Comparison of ENCODE assay signal across 8 cellular contexts in the genomic region with DNA sequence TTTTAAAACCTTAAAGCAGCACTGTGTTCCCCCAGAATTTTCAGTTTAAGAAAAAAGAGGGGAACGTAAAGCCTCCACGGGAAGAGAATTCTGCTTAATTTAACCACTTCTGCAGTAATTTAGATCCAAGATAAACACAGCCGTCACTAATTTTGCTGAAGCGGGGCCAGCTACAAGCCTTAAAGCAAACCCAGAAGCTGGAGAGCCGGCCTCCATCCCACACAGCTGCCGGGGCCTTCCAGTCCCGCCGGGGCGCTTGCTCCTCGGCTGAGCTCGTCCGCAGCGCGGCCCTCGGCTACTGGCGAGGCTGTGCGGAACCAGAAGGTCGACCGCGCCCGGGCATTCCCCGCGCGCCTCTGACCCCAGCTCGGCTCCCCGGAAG.
DNase-seq lines count a peak whose midpoint lies in the region; ATAC-seq and TF ChIP-seq lines count a peak whose summit lies in the region.

No MANE protein-coding gene starts in this region.

- ATAC-seq in GM19351 (IDR thresholded peaks at IDR 0.05; ENCODE audit: unreplicated experiment) (no peak), GM19395 (IDR thresholded peaks at IDR 0.05; ENCODE audit: unreplicated experiment) (no peak)

- peak overlapping the region; percentile 95 for H3K9ac ChIP-seq in mucosa of stomach (ENCODE audit: low read length)

- H3K9me3 ChIP-seq in mucosa of stomach (ENCODE audit: control insufficient read depth, low read length): no peaks in the 10 kb centered on the region

- no peaks in the 10 kb centered on the region for H3K36me3 ChIP-seq in mucosa of stomach (ENCODE audit: control insufficient read depth, insufficient read depth, low read length)

- H3K4me1 ChIP-seq in mucosa of stomach (ENCODE audit: control insufficient read depth, insufficient read depth, low read length): peaks cover 18% of the 10 kb centered on the region

- TF ChIP-seq CTCF in GM12875 (IDR thresholded peaks at IDR 0.05; ENCODE audit: borderline replicate concordance, insufficient read depth, low read depth, low read length): no peak

- no peaks in the 10 kb centered on the region for H3K27me3 ChIP-seq in mucosa of stomach (ENCODE audit: control insufficient read depth, insufficient read depth, low read length)

- peak overlapping the region; percentile 97 for H3K4me3 ChIP-seq in GM12875 (ENCODE audit: low read depth, low read length)
- peak overlapping the region; percentile 65 for H3K4me3 ChIP-seq in mucosa of stomach (ENCODE audit: low read length)

- DNase-seq in NCI-H1092 (lab: John Stamatoyannopoulos, UW): peak; percentile 69
- no peak for DNase-seq in activated effector memory CD4-positive, alpha-beta T cell treated with Interleukin-2 at 50 U/mL for 16 hours
- DNase-seq in OCI-M2 (lab: John Stamatoyannopoulos, UW; ENCODE audit: unreplicated experiment): no peak

- H3K27ac ChIP-seq in cingulate gyrus (ENCODE audit: low read depth, low read length): peak overlapping the region; percentile 97
